In the genomic region with DNA sequence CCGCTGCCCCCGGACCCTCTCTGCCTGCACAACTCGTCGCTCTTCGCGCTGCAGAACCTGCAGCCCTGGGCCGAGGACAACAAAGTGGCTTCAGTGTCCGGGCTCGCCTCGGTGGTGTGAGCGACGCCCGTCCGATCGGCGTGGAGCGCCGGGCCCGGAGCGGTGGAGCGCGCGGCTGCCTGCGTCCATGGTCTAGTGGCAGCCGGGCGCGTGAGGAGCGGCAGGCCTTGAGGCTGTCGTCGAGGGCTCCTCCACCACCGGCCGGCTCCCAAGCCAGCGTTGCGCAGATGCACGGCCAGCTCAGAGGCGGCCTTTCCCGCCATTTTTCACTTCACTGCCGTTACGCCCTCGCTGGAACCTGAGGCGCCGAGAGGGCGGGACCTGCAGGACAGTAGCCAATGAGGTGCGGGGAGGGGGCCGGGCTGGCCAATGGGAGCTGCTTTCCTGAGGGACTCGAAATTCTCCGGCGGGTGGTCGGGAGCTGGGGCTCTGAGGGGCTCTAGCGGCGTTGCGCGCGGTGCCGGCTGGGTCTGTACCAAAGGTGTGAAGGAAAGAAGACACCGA, we compare ENCODE assay signal across 9 cellular contexts. TPM values are rescaled to one million over a fixed set of nuclear protein-coding genes. Genes with fewer than 3 reads are reported as not detected.
DNase-seq lines count a peak whose midpoint lies in the region; ATAC-seq and TF ChIP-seq lines count a peak whose summit lies in the region.
"Had no signal": no experiment of that assay in that cellular context is flagged by ENCODE, and none has a peak within 500 bp of the region (broad histone marks: within the 10 kb centered on the region; RNA-seq: fewer than 3 reads in every experiment).

No MANE protein-coding gene starts in this region.

- ATAC-seq in activated CD8-positive, alpha-beta T cell treated with anti-CD3 and anti-CD28 coated beads, Interleukin-2, amount 10 ng/mL, durations not matched to agents 7 days and 5 days: peak; percentile 76
- ATAC-seq in mucosa of descending colon: peak; percentile 71

- TF ChIP-seq CTCF in endodermal cell (conservative IDR thresholded peaks at IDR 0.05) (no peak), mucosa of descending colon (IDR thresholded peaks at IDR 0.05) (no peak)

- H3K36me3 Mint-ChIP-seq in activated CD8-positive, alpha-beta T cell treated with anti-CD3 and anti-CD28 coated beads, Interleukin-2, amount 10 ng/mL, durations not matched to agents 7 days and 5 days (ENCODE audit: low read depth): peaks cover 6% of the 10 kb centered on the region
- H3K36me3 Mint-ChIP-seq in endodermal cell (ENCODE audit: low read depth): peaks cover 2% of the 10 kb centered on the region

- POLR2A ChIA-PET in activated CD8-positive, alpha-beta T cell treated with anti-CD3 and anti-CD28 coated beads, Interleukin-2, amount 10 ng/mL, durations not matched to agents 7 days and 5 days (lab: Charles Lee): interaction anchor here (1.1 to 2.1 kb wide), 4 partner anchors 10 to 13 kb away, joined by 3 to 6 read pairs (median 4); a partner anchor contains a TSS

- H3K27ac Mint-ChIP-seq in activated CD8-positive, alpha-beta T cell treated with anti-CD3 and anti-CD28 coated beads, Interleukin-2, amount 10 ng/mL, durations not matched to agents 7 days and 5 days: no peak overlapping the region
- no peak overlapping the region for H3K27ac Mint-ChIP-seq in endodermal cell

- peak overlapping the region; percentile 67 for H3K4me3 Mint-ChIP-seq in activated CD8-positive, alpha-beta T cell treated with anti-CD3 and anti-CD28 coated beads, Interleukin-2, amount 10 ng/mL, durations not matched to agents 7 days and 5 days
- peak overlapping the region; percentile 44 for H3K4me3 Mint-ChIP-seq in endodermal cell

- H3K27ac ChIP-seq in ACC112 (ENCODE audit: low read depth, low read length) (no peak overlapping the region), endodermal cell (ENCODE audit: low read depth, low read length) (no peak overlapping the region)
- H3K27ac ChIP-seq: BLaER1 treated with 17β-estradiol and CSF1 and Interleukin-3, amounts not matched to agents 10 nM and 100 nM had no signal

- DNase-seq in GOT3 (lab: John Stamatoyannopoulos, UW): peak; percentile 24
- peak; percentile 77 for DNase-seq in activated CD8-positive, alpha-beta T cell treated with anti-CD3 and anti-CD28 coated beads, Interleukin-2, amount 10 ng/mL, durations not matched to agents 7 days and 5 days
- DNase-seq in endodermal cell: peak; percentile 95
- peak; percentile 74 to 80 (median 76) for DNase-seq in mucosa of descending colon
- peak; percentile 56 for DNase-seq in stimulated activated CD8-positive, alpha-beta memory T cell treated with anti-CD3 and anti-CD28 coated beads, Interleukin-7, amount 100 ng/mL, for 24 hours (ENCODE audit: low read depth)
- no peak for DNase-seq in NCI-H2081 treated with DMSO at 0.1 percent for 48 hours (lab: John Stamatoyannopoulos, UW)
- DNase-seq in COR-L47 (lab: John Stamatoyannopoulos, UW): no peak

- no peaks in the 10 kb centered on the region for H3K9me3 Mint-ChIP-seq in activated CD8-positive, alpha-beta T cell treated with anti-CD3 and anti-CD28 coated beads, Interleukin-2, amount 10 ng/mL, durations not matched to agents 7 days and 5 days (ENCODE audit: insufficient read depth)
- peaks cover 9% of the 10 kb centered on the region for H3K9me3 Mint-ChIP-seq in endodermal cell

- H3K4me1 ChIP-seq in ACC112 (ENCODE audit: control insufficient read depth, insufficient read depth, low read length, unreplicated experiment) (peaks cover 5% of the 10 kb centered on the region), endodermal cell (ENCODE audit: control insufficient read depth, insufficient read depth, low read length) (peaks cover 3% of the 10 kb centered on the region), mucosa of descending colon (ENCODE audit: low read depth) (peaks cover 27% of the 10 kb centered on the region)

- H3K36me3 ChIP-seq in ACC112 (ENCODE audit: insufficient read depth, low read length) (no peaks in the 10 kb centered on the region), endodermal cell (ENCODE audit: control insufficient read depth, insufficient read depth, low read length) (no peaks in the 10 kb centered on the region), mucosa of descending colon (ENCODE audit: low read depth) (no peaks in the 10 kb centered on the region)
- H3K36me3 ChIP-seq: BLaER1 treated with 17β-estradiol and CSF1 and Interleukin-3, amounts not matched to agents 10 nM and 100 nM had no signal

- CTCF ChIA-PET in activated CD8-positive, alpha-beta T cell treated with anti-CD3 and anti-CD28 coated beads, Interleukin-2, amount 10 ng/mL, durations not matched to agents 7 days and 5 days (lab: Charles Lee): interaction anchor here (0.8 to 1.9 kb wide), 3 partner anchors 10 to 15 kb away, joined by 3 to 7 read pairs (median 4); a partner anchor contains a TSS

- no peak overlapping the region for H2AFZ ChIP-seq in ACC112 (ENCODE audit: low read length, unreplicated experiment)

- 6 to 13% methylated on average over 16 to 56 of the region's 56 CpGs for WGBS in endodermal cell (ENCODE audit: insufficient coverage in 1 of 2, insufficient read length in 1 of 2), 2 experiments

- intact Hi-C loops in mucosa of descending colon (cut with DNase I, micrococcal nuclease): no loop called here

- peaks cover 74% of the 10 kb centered on the region for H3K27me3 Mint-ChIP-seq in activated CD8-positive, alpha-beta T cell treated with anti-CD3 and anti-CD28 coated beads, Interleukin-2, amount 10 ng/mL, durations not matched to agents 7 days and 5 days (ENCODE audit: low read depth)
- peaks cover 96% of the 10 kb centered on the region for H3K27me3 Mint-ChIP-seq in endodermal cell (ENCODE audit: insufficient read depth)

- H3K27me3 ChIP-seq in ACC112 (ENCODE audit: insufficient read depth, low read length): peaks cover 87% of the 10 kb centered on the region
- peaks cover 100% of the 10 kb centered on the region for H3K27me3 ChIP-seq in endodermal cell (ENCODE audit: control insufficient read depth, insufficient read depth, low read length, poor library complexity, severe bottlenecking)

- H3K9ac ChIP-seq in endodermal cell (ENCODE audit: extremely low read depth, low read length, poor library complexity, severe bottlenecking): no peak overlapping the region
- H3K9ac ChIP-seq: BLaER1 treated with 17β-estradiol and CSF1 and Interleukin-3, amounts not matched to agents 10 nM and 100 nM had no signal

- H3K9me3 ChIP-seq in endodermal cell (ENCODE audit: control insufficient read depth, low read length) (peaks cover 9% of the 10 kb centered on the region), mucosa of descending colon (no peaks in the 10 kb centered on the region)

- H3K4me3 ChIP-seq in ACC112 (ENCODE audit: low read depth, low read length) (peak overlapping the region; percentile 62; the same call in 1 of the 2 replicates), endodermal cell (ENCODE audit: low read length) (no peak overlapping the region), mucosa of descending colon (no peak overlapping the region)

- H3K4me1 Mint-ChIP-seq in activated CD8-positive, alpha-beta T cell treated with anti-CD3 and anti-CD28 coated beads, Interleukin-2, amount 10 ng/mL, durations not matched to agents 7 days and 5 days (ENCODE audit: low read depth): peaks cover 28% of the 10 kb centered on the region
- H3K4me1 Mint-ChIP-seq in endodermal cell: peaks cover 9% of the 10 kb centered on the region

- no peaks in the 10 kb centered on the region for H3K79me2 ChIP-seq in ACC112 (ENCODE audit: control insufficient read depth, insufficient read depth, low read length, unreplicated experiment)

RNA-seq across cellular contexts. Expression of a gene that starts 1.9 kb away (rescaled TPM):
- total RNA-seq in activated CD8-positive, alpha-beta T cell treated with anti-CD3 and anti-CD28 coated beads, Interleukin-2, amount 10 ng/mL, durations not matched to agents 7 days and 5 days: under 1 TPM; 0.34 to 0.44 TPM
- total RNA-seq in endodermal cell: under 1 TPM; 0.22 to 0.27 TPM
- 0.32 TPM for polyA plus RNA-seq in endodermal cell (2013, experiment 1 of 2)
- 0.50 TPM for polyA plus RNA-seq in endodermal cell (2013, experiment 2 of 2)
- 1 to 10 TPM in 1 of 3 donors, under 1 TPM in 2; 0.17 to 1.6 (median 0.51) TPM for total RNA-seq in mucosa of descending colon

RNA-seq across cellular contexts. Expression of a gene that starts 8.7 kb away (rescaled TPM):
- 10 to 100 TPM; 20.3 to 28.5 TPM for total RNA-seq in activated CD8-positive, alpha-beta T cell treated with anti-CD3 and anti-CD28 coated beads, Interleukin-2, amount 10 ng/mL, durations not matched to agents 7 days and 5 days
- total RNA-seq in endodermal cell (10 to 100 TPM; 15.5 to 21.4 TPM), mucosa of descending colon (10 to 100 TPM; 20.3 to 29.1 (median 22.3) TPM)
- polyA plus RNA-seq in endodermal cell (2013, experiment 1 of 2): 22.9 TPM
- polyA plus RNA-seq in endodermal cell (2013, experiment 2 of 2): 20.5 TPM

RNA-seq across cellular contexts. Expression of a gene that starts 9.9 kb away (rescaled TPM):
- under 1 TPM; 0.18 TPM for total RNA-seq in activated CD8-positive, alpha-beta T cell treated with anti-CD3 and anti-CD28 coated beads, Interleukin-2, amount 10 ng/mL, durations not matched to agents 7 days and 5 days
- total RNA-seq in endodermal cell (1 to 10 TPM in 1 of 2 donors, under 1 TPM in 1; 0.93 to 1.1 TPM), mucosa of descending colon (10 to 100 TPM; 17.9 to 58.3 (median 22.2) TPM)
- polyA plus RNA-seq in endodermal cell (2013, experiment 1 of 2): 0.64 TPM
- 0.41 TPM for polyA plus RNA-seq in endodermal cell (2013, experiment 2 of 2)

RNA-seq across cellular contexts. Expression of a gene that starts 13.4 kb away (rescaled TPM):
- total RNA-seq in activated CD8-positive, alpha-beta T cell treated with anti-CD3 and anti-CD28 coated beads, Interleukin-2, amount 10 ng/mL, durations not matched to agents 7 days and 5 days: 100 to 1,000 TPM; 119 to 123 TPM
- total RNA-seq in endodermal cell: 10 to 100 TPM; 76.3 to 88.9 TPM
- 120 TPM for polyA plus RNA-seq in endodermal cell (2013, experiment 1 of 2)
- 105 TPM for polyA plus RNA-seq in endodermal cell (2013, experiment 2 of 2)
- total RNA-seq in mucosa of descending colon: 100 to 1,000 TPM; 108 to 179 (median 129) TPM

RNA-seq across cellular contexts. Expression of a gene that starts 13.6 kb away (rescaled TPM):
- 10 to 100 TPM; 48.0 to 49.4 TPM for total RNA-seq in activated CD8-positive, alpha-beta T cell treated with anti-CD3 and anti-CD28 coated beads, Interleukin-2, amount 10 ng/mL, durations not matched to agents 7 days and 5 days
- total RNA-seq in endodermal cell (10 to 100 TPM; 32.8 to 38.9 TPM), mucosa of descending colon (10 to 100 TPM; 22.2 to 37.1 (median 23.3) TPM)
- polyA plus RNA-seq in endodermal cell (2013, experiment 1 of 2): 27.5 TPM
- polyA plus RNA-seq in endodermal cell (2013, experiment 2 of 2): 26.4 TPM

Comparison
In these comparisons a context has a peak if more than half of its experiments do, and no peak if none do; other contexts are left out.
1. DNase-seq: peak in GOT3 (single experiment), activated CD8-positive, alpha-beta T cell treated with anti-CD3 and anti-CD28 coated beads, Interleukin-2, amount 10 ng/mL, durations not matched to agents 7 days and 5 days (single experiment), endodermal cell (single experiment), mucosa of descending colon (3 of 3) and stimulated activated CD8-positive, alpha-beta memory T cell treated with anti-CD3 and anti-CD28 coated beads, Interleukin-7, amount 100 ng/mL, for 24 hours (single experiment); none in NCI-H2081 treated with DMSO at 0.1 percent for 48 hours (single experiment) and COR-L47 (single experiment).
2. RNA of a gene that starts 9.9 kb away (total RNA-seq): 17.9 to 58.3 TPM in mucosa of descending colon; 0.93 to 1.1 TPM in endodermal cell and 0.18 TPM in activated CD8-positive, alpha-beta T cell treated with anti-CD3 and anti-CD28 coated beads, Interleukin-2, amount 10 ng/mL, durations not matched to agents 7 days and 5 days; every median in the first group is over 4 times any median in the second.